15 cellular contexts compared by ENCODE assay signal in genomic region chr14:87691482-87691881, GRCh38.
"Had no signal": no experiment of that assay in that cellular context is flagged by ENCODE, and none has a peak within 500 bp of the region (broad histone marks: within the 10 kb centered on the region; RNA-seq: fewer than 3 reads in every experiment).

No MANE protein-coding gene starts in this region.

- H3K4me3 Mint-ChIP-seq: activated CD4-positive, alpha-beta memory T cell treated with anti-CD3 and anti-CD28 coated beads for 36 hours; activated CD4-positive, alpha-beta T cell treated with anti-CD3 and anti-CD28 coated beads for 36 hours; activated CD8-positive, alpha-beta memory T cell treated with anti-CD3 and anti-CD28 coated beads, Interleukin-2, amount 10 ng/mL, durations not matched to agents 7 days and 5 days; activated naive CD4-positive, alpha-beta T cell treated with anti-CD3 and anti-CD28 coated beads, Interleukin-2, amount 10 ng/mL, durations not matched to agents 7 days and 5 days; neural progenitor cell had no signal

- H3K27me3 Mint-ChIP-seq: activated CD4-positive, alpha-beta memory T cell treated with anti-CD3 and anti-CD28 coated beads for 36 hours; activated CD8-positive, alpha-beta memory T cell treated with anti-CD3 and anti-CD28 coated beads, Interleukin-2, amount 10 ng/mL, durations not matched to agents 7 days and 5 days; activated naive CD4-positive, alpha-beta T cell treated with anti-CD3 and anti-CD28 coated beads, Interleukin-2, amount 10 ng/mL, durations not matched to agents 7 days and 5 days had no signal

- H3K9me3 Mint-ChIP-seq: activated CD4-positive, alpha-beta memory T cell treated with anti-CD3 and anti-CD28 coated beads for 36 hours; activated naive CD4-positive, alpha-beta T cell treated with anti-CD3 and anti-CD28 coated beads, Interleukin-2, amount 10 ng/mL, durations not matched to agents 7 days and 5 days; neural progenitor cell had no signal

- H3K4me2 ChIP-seq: neural progenitor cell had no signal

- H3K36me3 ChIP-seq: gastroesophageal sphincter, heart right ventricle, neural progenitor cell, ovary had no signal

- ATAC-seq: activated CD4-positive, alpha-beta T cell treated with anti-CD3 and anti-CD28 coated beads for 36 hours; activated CD8-positive, alpha-beta memory T cell treated with anti-CD3 and anti-CD28 coated beads, Interleukin-2, amount 10 ng/mL, durations not matched to agents 7 days and 5 days; gastroesophageal sphincter; heart right ventricle had no signal

- H3K4me1 Mint-ChIP-seq: activated CD4-positive, alpha-beta T cell treated with anti-CD3 and anti-CD28 coated beads for 36 hours; activated CD8-positive, alpha-beta memory T cell treated with anti-CD3 and anti-CD28 coated beads, Interleukin-2, amount 10 ng/mL, durations not matched to agents 7 days and 5 days; activated naive CD4-positive, alpha-beta T cell treated with anti-CD3 and anti-CD28 coated beads, Interleukin-2, amount 10 ng/mL, durations not matched to agents 7 days and 5 days had no signal

- H3K9ac ChIP-seq: neural progenitor cell had no signal

- H3K27ac Mint-ChIP-seq: activated CD4-positive, alpha-beta memory T cell treated with anti-CD3 and anti-CD28 coated beads for 36 hours; activated CD4-positive, alpha-beta T cell treated with anti-CD3 and anti-CD28 coated beads for 36 hours; activated CD8-positive, alpha-beta memory T cell treated with anti-CD3 and anti-CD28 coated beads, Interleukin-2, amount 10 ng/mL, durations not matched to agents 7 days and 5 days; activated naive CD4-positive, alpha-beta T cell treated with anti-CD3 and anti-CD28 coated beads, Interleukin-2, amount 10 ng/mL, durations not matched to agents 7 days and 5 days; neural progenitor cell had no signal

- H3K27ac ChIP-seq: dorsolateral prefrontal cortex, gastroesophageal sphincter, heart right ventricle, neural progenitor cell, ovary had no signal

- H3K4me1 ChIP-seq: heart right ventricle had no signal

- H3K4me3 ChIP-seq: dorsolateral prefrontal cortex, gastroesophageal sphincter, heart right ventricle, neural progenitor cell, ovary had no signal

- DNase-seq: activated CD4-positive, alpha-beta memory T cell treated with anti-CD3 and anti-CD28 coated beads for 36 hours; activated CD4-positive, alpha-beta T cell treated with anti-CD3 and anti-CD28 coated beads for 36 hours; activated CD8-positive, alpha-beta memory T cell treated with anti-CD3 and anti-CD28 coated beads, Interleukin-2, amount 10 ng/mL, durations not matched to agents 7 days and 5 days; activated naive CD4-positive, alpha-beta T cell treated with anti-CD3 and anti-CD28 coated beads, Interleukin-2, amount 10 ng/mL, durations not matched to agents 7 days and 5 days; activated T-cell treated with anti-CD3 and anti-CD28 coated beads, Interleukin-2, amount 50 U/mL, for 1 hour; dorsolateral prefrontal cortex; erythroblast; islet precursor cell; midbrain; ovary; stimulated activated CD4-positive, alpha-beta T cell treated with anti-CD3 and anti-CD28 coated beads, Interleukin-12 subunit alpha, Interleukin-12 subunit beta, amount 100 ng/mL, for 4 hours; stimulated activated CD4-positive, alpha-beta T cell treated with anti-CD3 and anti-CD28 coated beads, Interleukin-2, amount 100 ng/mL, for 24 hours had no signal

- H3K36me3 Mint-ChIP-seq: activated CD4-positive, alpha-beta memory T cell treated with anti-CD3 and anti-CD28 coated beads for 36 hours; activated CD8-positive, alpha-beta memory T cell treated with anti-CD3 and anti-CD28 coated beads, Interleukin-2, amount 10 ng/mL, durations not matched to agents 7 days and 5 days; activated naive CD4-positive, alpha-beta T cell treated with anti-CD3 and anti-CD28 coated beads, Interleukin-2, amount 10 ng/mL, durations not matched to agents 7 days and 5 days; neural progenitor cell had no signal

- H3K27me3 ChIP-seq: gastroesophageal sphincter, neural progenitor cell, ovary had no signal

- H2AFZ ChIP-seq: neural progenitor cell had no signal

- H3K9me3 ChIP-seq: gastroesophageal sphincter, heart right ventricle, ovary had no signal
